ENCODE assay signal across 11 cellular contexts in genomic region chr16:30995927-30996323, GRCh38. TPM values are rescaled to one million over a fixed set of nuclear protein-coding genes. Genes with fewer than 3 reads are reported as not detected.
A peak's percentile ranks its signal among the peaks of the same experiment; 100 is the strongest.
DNase-seq lines count a peak whose midpoint lies in the region; ATAC-seq and TF ChIP-seq lines count a peak whose summit lies in the region.
"Had no signal": no experiment of that assay in that cellular context is flagged by ENCODE, and none has a peak within 500 bp of the region (broad histone marks: within the 10 kb centered on the region; RNA-seq: fewer than 3 reads in every experiment).

No MANE protein-coding gene starts in this region.

- H3K27ac Mint-ChIP-seq in activated naive CD4-positive, alpha-beta T cell treated with anti-CD3 and anti-CD28 coated beads, Interleukin-2, amount 10 ng/mL, durations not matched to agents 7 days and 5 days: no peak overlapping the region
- H3K27ac Mint-ChIP-seq in activated T-helper 2 cell treated with anti-CD3 and anti-CD28 coated beads, Interferon-gamma antibody, Interleukin-2, Interleukin-4, amounts not matched to agents 10 μg/mL and 5 μg/mL and 100 μg/mL, durations not matched to agents 14 hours and 24 hours and 36 hours: no peak overlapping the region
- peak overlapping the region in 1 of 6 donors; percentile 41 for H3K27ac Mint-ChIP-seq in immature natural killer cell

- H3K36me3 Mint-ChIP-seq in activated naive CD4-positive, alpha-beta T cell treated with anti-CD3 and anti-CD28 coated beads, Interleukin-2, amount 10 ng/mL, durations not matched to agents 7 days and 5 days: no peaks in the 10 kb centered on the region
- H3K36me3 Mint-ChIP-seq in activated T-helper 2 cell treated with anti-CD3 and anti-CD28 coated beads, Interferon-gamma antibody, Interleukin-2, Interleukin-4, amounts not matched to agents 10 μg/mL and 5 μg/mL and 100 μg/mL, durations not matched to agents 14 hours and 24 hours and 36 hours (ENCODE audit: low read depth): no peaks in the 10 kb centered on the region
- H3K36me3 Mint-ChIP-seq in immature natural killer cell: no peaks in the 10 kb centered on the region

- no peaks in the 10 kb centered on the region for H3K27me3 ChIP-seq in tibial artery

- H3K4me1 Mint-ChIP-seq in activated naive CD4-positive, alpha-beta T cell treated with anti-CD3 and anti-CD28 coated beads, Interleukin-2, amount 10 ng/mL, durations not matched to agents 7 days and 5 days: peaks cover 20% of the 10 kb centered on the region
- H3K4me1 Mint-ChIP-seq in activated T-helper 2 cell treated with anti-CD3 and anti-CD28 coated beads, Interferon-gamma antibody, Interleukin-2, Interleukin-4, amounts not matched to agents 10 μg/mL and 5 μg/mL and 100 μg/mL, durations not matched to agents 14 hours and 24 hours and 36 hours (ENCODE audit: low read depth): peaks cover 13% of the 10 kb centered on the region
- peaks cover 4 to 7% of the 10 kb centered on the region in 2 donors for H3K4me1 Mint-ChIP-seq in immature natural killer cell

- intact Hi-C loops in activated T-helper 2 cell treated with anti-CD3 and anti-CD28 coated beads, Interferon-gamma antibody, Interleukin-2, Interleukin-4, amounts not matched to agents 10 μg/mL and 5 μg/mL and 100 μg/mL, durations not matched to agents 14 hours and 24 hours and 36 hours (cut with micrococcal nuclease): loop anchor here (2.0 kb wide), 2 partner anchors 37 to 79 kb away; partner anchors contain the start of genes STX4, ZNF646 and ZNF668
- intact Hi-C loops in tibial artery (cut with DNase I; ENCODE audit: low total_unique reads): loop anchor here (5.0 kb wide), 1 partner anchor 36 kb away; the partner anchor contains the start of gene STX4

- H3K36me3 ChIP-seq in tibial artery: no peaks in the 10 kb centered on the region
- H3K36me3 ChIP-seq: prostate gland had no signal

- ATAC-seq in HG02981 (IDR thresholded peaks at IDR 0.05; ENCODE audit: unreplicated experiment): no peak

- peaks cover 0 to 27% (median 17%) of the 10 kb centered on the region in 4 donors for H3K4me1 ChIP-seq in tibial artery
- H3K4me1 ChIP-seq: prostate gland had no signal

- CTCF ChIA-PET in activated naive CD4-positive, alpha-beta T cell treated with anti-CD3 and anti-CD28 coated beads, Interleukin-2, amount 10 ng/mL, durations not matched to agents 7 days and 5 days (lab: Charles Lee): interaction anchor here (1.1 kb wide), 1 partner anchor 11 kb away, joined by 3 read pairs; the partner anchor contains the start of gene HSD3B7

- H3K4me3 ChIP-seq in tibial artery: peak overlapping the region in 1 of 2 donors; percentile 59

- H3K9me3 Mint-ChIP-seq in activated naive CD4-positive, alpha-beta T cell treated with anti-CD3 and anti-CD28 coated beads, Interleukin-2, amount 10 ng/mL, durations not matched to agents 7 days and 5 days: no peaks in the 10 kb centered on the region
- no peaks in the 10 kb centered on the region for H3K9me3 Mint-ChIP-seq in activated T-helper 2 cell treated with anti-CD3 and anti-CD28 coated beads, Interferon-gamma antibody, Interleukin-2, Interleukin-4, amounts not matched to agents 10 μg/mL and 5 μg/mL and 100 μg/mL, durations not matched to agents 14 hours and 24 hours and 36 hours
- no peaks in the 10 kb centered on the region for H3K9me3 Mint-ChIP-seq in immature natural killer cell

- no peaks in the 10 kb centered on the region for H3K9me3 ChIP-seq in tibial artery
- H3K9me3 ChIP-seq: prostate gland had no signal

- no peak for DNase-seq in activated naive CD4-positive, alpha-beta T cell treated with anti-CD3 and anti-CD28 coated beads, Interleukin-2, amount 10 ng/mL, durations not matched to agents 7 days and 5 days
- no peak for DNase-seq in activated naive CD4-positive, alpha-beta T cell treated with anti-CD3 and anti-CD28 coated beads, Interleukin-2, amount 50 U/mL, for 16 hours
- DNase-seq in activated T-helper 2 cell treated with anti-CD3 and anti-CD28 coated beads, Interferon-gamma antibody, Interleukin-2, Interleukin-4, amounts not matched to agents 10 μg/mL and 5 μg/mL and 100 μg/mL, durations not matched to agents 14 hours and 24 hours and 36 hours (ENCODE audit: low spot score): no peak
- DNase-seq in immature natural killer cell (no peak), tibial artery (no peak), NCI-H526 (lab: John Stamatoyannopoulos, UW) (no peak), substantia nigra (lab: John Stamatoyannopoulos, UW) (no peak)
- DNase-seq: activated CD4-positive, CD25-positive, alpha-beta regulatory T cell; OCI-M1 had no signal

- peak overlapping the region; percentile 71 to 79 for H3K27ac ChIP-seq in tibial artery
- no peak overlapping the region for H3K27ac ChIP-seq in substantia nigra (ENCODE audit: low read depth, low read length, poor library complexity, severe bottlenecking)

- H3K27me3 Mint-ChIP-seq in activated naive CD4-positive, alpha-beta T cell treated with anti-CD3 and anti-CD28 coated beads, Interleukin-2, amount 10 ng/mL, durations not matched to agents 7 days and 5 days: peaks cover 45% of the 10 kb centered on the region
- peaks cover 2% of the 10 kb centered on the region for H3K27me3 Mint-ChIP-seq in activated T-helper 2 cell treated with anti-CD3 and anti-CD28 coated beads, Interferon-gamma antibody, Interleukin-2, Interleukin-4, amounts not matched to agents 10 μg/mL and 5 μg/mL and 100 μg/mL, durations not matched to agents 14 hours and 24 hours and 36 hours (ENCODE audit: low read depth)
- peaks cover 3 to 6% (median 6%) of the 10 kb centered on the region in 3 donors for H3K27me3 Mint-ChIP-seq in immature natural killer cell (ENCODE audit: low read depth in 3 of 3)

- no peak for TF ChIP-seq CTCF in tibial artery (IDR thresholded peaks at IDR 0.05)

- peak overlapping the region; percentile 74 for H3K4me3 Mint-ChIP-seq in activated naive CD4-positive, alpha-beta T cell treated with anti-CD3 and anti-CD28 coated beads, Interleukin-2, amount 10 ng/mL, durations not matched to agents 7 days and 5 days
- H3K4me3 Mint-ChIP-seq in activated T-helper 2 cell treated with anti-CD3 and anti-CD28 coated beads, Interferon-gamma antibody, Interleukin-2, Interleukin-4, amounts not matched to agents 10 μg/mL and 5 μg/mL and 100 μg/mL, durations not matched to agents 14 hours and 24 hours and 36 hours (ENCODE audit: low read depth): peak overlapping the region; percentile 71
- peak overlapping the region; percentile 47 to 72 (median 54) for H3K4me3 Mint-ChIP-seq in immature natural killer cell

RNA-seq across cellular contexts. Expression of gene HSD3B7, which starts 10.9 kb away (rescaled TPM):
- 2.9 and 3.3 TPM in 2 replicates for total RNA-seq in activated T-helper 2 cell treated with anti-CD3 and anti-CD28 coated beads, Interferon-gamma antibody, Interleukin-2, Interleukin-4, amounts not matched to agents 10 μg/mL and 5 μg/mL and 100 μg/mL, durations not matched to agents 14 hours and 24 hours and 36 hours
- not detected for polyA plus RNA-seq in immature natural killer cell

RNA-seq across cellular contexts. Expression of gene STX1B, which starts 14.5 kb away (rescaled TPM):
- 0.57 and 0.97 TPM in 2 replicates for total RNA-seq in activated T-helper 2 cell treated with anti-CD3 and anti-CD28 coated beads, Interferon-gamma antibody, Interleukin-2, Interleukin-4, amounts not matched to agents 10 μg/mL and 5 μg/mL and 100 μg/mL, durations not matched to agents 14 hours and 24 hours and 36 hours
- polyA plus RNA-seq in immature natural killer cell: not detected

RNA-seq across cellular contexts. Expression of gene STX4, which starts 37.4 kb away (rescaled TPM):
- 48.2 and 51.8 TPM in 2 replicates for total RNA-seq in activated T-helper 2 cell treated with anti-CD3 and anti-CD28 coated beads, Interferon-gamma antibody, Interleukin-2, Interleukin-4, amounts not matched to agents 10 μg/mL and 5 μg/mL and 100 μg/mL, durations not matched to agents 14 hours and 24 hours and 36 hours
- 10 to 100 TPM; 31.3 to 46.4 (median 33.3) TPM for polyA plus RNA-seq in immature natural killer cell

RNA-seq across cellular contexts. Expression of gene SETD1A, which starts 38.4 kb away (rescaled TPM):
- 28.9 TPM in 2 replicates for total RNA-seq in activated T-helper 2 cell treated with anti-CD3 and anti-CD28 coated beads, Interferon-gamma antibody, Interleukin-2, Interleukin-4, amounts not matched to agents 10 μg/mL and 5 μg/mL and 100 μg/mL, durations not matched to agents 14 hours and 24 hours and 36 hours
- polyA plus RNA-seq in immature natural killer cell: 1 to 10 TPM in 2 of 3 donors, not detected in 1; 1.8 to 2.4 TPM

RNA-seq across cellular contexts. Expression of gene ORAI3, which starts 47.1 kb away (rescaled TPM):
- 14.2 and 17.4 TPM in 2 replicates for total RNA-seq in activated T-helper 2 cell treated with anti-CD3 and anti-CD28 coated beads, Interferon-gamma antibody, Interleukin-2, Interleukin-4, amounts not matched to agents 10 μg/mL and 5 μg/mL and 100 μg/mL, durations not matched to agents 14 hours and 24 hours and 36 hours
- polyA plus RNA-seq in immature natural killer cell: 10 to 100 TPM; 31.4 to 50.0 (median 40.3) TPM
